30 cellular contexts compared by ENCODE assay signal in the genomic region with DNA sequence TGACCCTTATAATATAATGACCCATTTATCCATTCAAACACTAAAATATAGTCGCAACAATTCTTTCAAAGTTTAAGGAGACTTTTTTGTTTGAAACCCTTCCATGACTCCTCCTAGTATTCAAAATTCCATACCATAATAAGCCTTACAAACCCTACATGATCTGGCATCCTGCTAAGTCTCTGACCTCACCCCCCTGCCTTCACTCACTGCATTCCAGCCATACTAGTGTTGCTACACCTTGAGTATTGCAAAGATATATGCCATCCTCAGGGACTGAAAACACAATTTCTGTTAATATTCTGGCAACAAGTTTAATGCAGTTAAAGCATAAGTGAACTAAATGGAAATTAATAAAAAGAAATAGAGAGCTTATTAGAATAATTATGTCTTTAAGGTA.
"Had no signal": no experiment of that assay in that cellular context is flagged by ENCODE, and none has a peak within 500 bp of the region (broad histone marks: within the 10 kb centered on the region; RNA-seq: fewer than 3 reads in every experiment).

No MANE protein-coding gene starts in this region.

- H3K9me3 ChIP-seq: ascending aorta, breast epithelium, colonic mucosa, esophagus squamous epithelium, gastroesophageal sphincter had no signal

- DNase-seq: activated CD4-positive, alpha-beta memory T cell treated with anti-CD3 and anti-CD28 coated beads, Interleukin-2, amount 10 ng/mL, durations not matched to agents 7 days and 5 days; activated CD4-positive, alpha-beta T cell treated with anti-CD3 and anti-CD28 coated beads for 1 hour; activated CD4-positive, alpha-beta T cell treated with anti-CD3 and anti-CD28 coated beads for 4 hours; activated CD4-positive, alpha-beta T cell treated with anti-CD3 and anti-CD28 coated beads, Interleukin-2, amount 10 ng/mL, durations not matched to agents 7 days and 5 days; activated CD4-positive, alpha-beta T cell treated with anti-CD3 and anti-CD28 coated beads, Interleukin-2, amount 50 U/mL, for 4 hours; activated CD4-positive, CD25-positive, alpha-beta regulatory T cell; activated CD8-positive, alpha-beta memory T cell treated with anti-CD3 and anti-CD28 coated beads, Interleukin-2, amount 50 U/mL, for 48 hours; activated gamma-delta T cell; activated naive CD4-positive, alpha-beta T cell; activated naive CD4-positive, alpha-beta T cell treated with anti-CD3 and anti-CD28 coated beads, Interleukin-2, amount 10 ng/mL, durations not matched to agents 7 days and 5 days; activated naive CD8-positive, alpha-beta T cell treated with anti-CD3 and anti-CD28 coated beads, Interleukin-2, amount 10 ng/mL, durations not matched to agents 7 days and 5 days; activated T-cell treated with anti-CD3 and anti-CD28 coated beads for 4 hours; activated T-cell treated with anti-CD3 and anti-CD28 coated beads, Interleukin-2, amount 50 U/mL, for 24 hours; activated T-cell treated with anti-CD3 and anti-CD28 coated beads, Interleukin-2, amount 50 U/mL, for 72 hours; central memory CD4-positive, alpha-beta T cell; cerebellar nuclear complex; colonic mucosa; effector CD8-positive, alpha-beta T cell; esophagus squamous epithelium; foreskin melanocyte; head of caudate nucleus; T-helper 2 cell had no signal

- H3K27me3 ChIP-seq: ascending aorta, breast epithelium, cardiac muscle cell, colonic mucosa, esophagus squamous epithelium, gastroesophageal sphincter had no signal

- FAIRE-seq: endometrium, endothelial cell of umbilical vein had no signal

- H3K4me3 ChIP-seq: ascending aorta, breast epithelium, cardiac muscle cell, colonic mucosa, esophagus squamous epithelium, gastroesophageal sphincter had no signal

- ATAC-seq: activated naive CD4-positive, alpha-beta T cell treated with anti-CD3 and anti-CD28 coated beads, Interleukin-2, amount 50 U/mL, for 72 hours; activated T-cell treated with anti-CD3 and anti-CD28 coated beads, Interleukin-2, amount 50 U/mL, for 72 hours; gastroesophageal sphincter had no signal

- H3K27ac ChIP-seq: ascending aorta, breast epithelium, cardiac muscle cell, colonic mucosa, epithelial cell of prostate, esophagus squamous epithelium, gastroesophageal sphincter had no signal

- H3K36me3 ChIP-seq: ascending aorta, breast epithelium, cardiac muscle cell, colonic mucosa, esophagus squamous epithelium, gastroesophageal sphincter had no signal

- H3K4me1 ChIP-seq: ascending aorta, breast epithelium, colonic mucosa, esophagus squamous epithelium, gastroesophageal sphincter had no signal
